Comparison of ENCODE assay signal across 9 cellular contexts in the genomic region with DNA sequence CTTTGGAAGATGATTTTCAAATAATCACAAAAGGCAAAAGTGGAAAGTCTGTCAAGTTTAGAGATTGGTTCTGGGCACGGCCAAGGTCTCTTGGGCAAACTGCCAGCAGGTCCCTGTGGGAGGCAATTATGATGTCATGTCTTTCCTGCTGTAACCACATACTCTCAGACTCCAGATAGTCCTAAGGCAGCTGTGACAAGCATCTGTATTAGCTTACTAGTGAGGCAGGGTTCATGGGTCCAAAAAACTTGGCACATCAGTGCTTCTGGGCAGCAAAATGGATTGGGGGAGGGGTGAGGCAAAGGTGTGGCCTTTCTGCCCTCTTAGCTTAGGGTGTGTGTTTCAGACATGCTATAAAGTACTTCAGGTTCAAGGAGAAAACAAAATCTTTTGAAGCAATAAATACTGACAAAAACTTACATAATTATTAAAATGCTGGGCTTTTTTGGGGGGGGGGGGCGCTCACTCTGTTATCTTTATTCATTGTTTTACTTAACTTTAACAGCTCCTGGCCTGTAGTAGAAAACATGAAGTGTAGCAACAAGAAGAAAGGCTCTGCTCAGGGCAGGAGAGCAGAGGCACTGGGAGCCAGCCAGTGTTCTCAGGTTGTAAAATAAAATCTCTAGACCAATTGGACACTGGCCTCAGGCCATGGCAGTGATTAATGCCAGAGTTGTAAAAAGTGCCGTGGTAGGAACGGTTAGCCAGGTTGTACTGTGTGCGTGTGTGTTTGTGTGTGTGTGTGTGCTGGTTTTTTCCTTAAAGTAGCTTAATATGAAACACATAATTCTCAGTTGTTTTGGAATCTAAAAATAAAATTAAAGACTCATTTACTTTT. TPM values are rescaled to one million over a fixed set of nuclear protein-coding genes. Genes with fewer than 3 reads are reported as not detected.
A peak's percentile ranks its signal among the peaks of the same experiment; 100 is the strongest.
DNase-seq lines count a peak whose midpoint lies in the region; ATAC-seq and TF ChIP-seq lines count a peak whose summit lies in the region.
"Had no signal": no experiment of that assay in that cellular context is flagged by ENCODE, and none has a peak within 500 bp of the region (broad histone marks: within the 10 kb centered on the region; RNA-seq: fewer than 3 reads in every experiment).

No MANE protein-coding gene starts in this region.

- POLR2A ChIA-PET in PC-9 (lab: Charles Lee; ENCODE audit: unreplicated experiment) = interaction anchor here (0.6 to 0.7 kb wide), 2 partner anchors 15 to 16 kb away, joined by 6 to 20 read pairs; no protein-coding TSS in a partner anchor

- TF ChIP-seq POLR2A in body of pancreas (IDR thresholded peaks at IDR 0.05) = peak in 1 of 3 donors; percentile 52
- TF ChIP-seq POLR2A in right lobe of liver (IDR thresholded peaks at IDR 0.05) = no peak

- intact Hi-C loops in PC-9 (cut with micrococcal nuclease; ENCODE audit: unreplicated experiment) (no loop called here), body of pancreas (cut with DNase I) (no loop called here), right lobe of liver (cut with DNase I) (no loop called here)

- H3K27me3 Mint-ChIP-seq in stimulated activated naive CD8-positive, alpha-beta T cell treated with anti-CD3 and anti-CD28 coated beads, Interleukin-15, amount 100 ng/mL, for 72 hours = no peaks in the 10 kb centered on the region

- ATAC-seq in GM18498 (IDR thresholded peaks at IDR 0.05; ENCODE audit: unreplicated experiment) (peak; percentile 50), body of pancreas (peak; percentile 93), right lobe of liver (peak; percentile 97 to 99 (median 98)), HG02970 (IDR thresholded peaks at IDR 0.05; ENCODE audit: low FRiP score, unreplicated experiment) (no peak)
- peak; percentile 76 for ATAC-seq in stimulated activated naive CD8-positive, alpha-beta T cell treated with anti-CD3 and anti-CD28 coated beads, Interleukin-15, amount 100 ng/mL, for 72 hours
- ATAC-seq: T-cell had no signal

- peak; percentile 71 for DNase-seq in HK-2 (ENCODE audit: unreplicated experiment)
- DNase-seq in PC-9 = peak; percentile 50 to 58
- peak; percentile 83 to 89 (median 86) for DNase-seq in body of pancreas
- DNase-seq in right lobe of liver = peak; percentile 61 to 78 (median 63)
- peak; percentile 16 to 36 for DNase-seq in stimulated activated naive CD8-positive, alpha-beta T cell treated with anti-CD3 and anti-CD28 coated beads, Interleukin-15, amount 100 ng/mL, for 72 hours

- TF ChIP-seq CTCF in PC-9 (conservative IDR thresholded peaks at IDR 0.05) = no peak
- TF ChIP-seq CTCF in body of pancreas (IDR thresholded peaks at IDR 0.05) = no peak
- no peak for TF ChIP-seq CTCF in right lobe of liver (IDR thresholded peaks at IDR 0.05)

- H3K4me3 ChIP-seq in PC-9 (no peak overlapping the region), body of pancreas (no peak overlapping the region), right lobe of liver (no peak overlapping the region)
- H3K4me3 ChIP-seq: skin epidermis had no signal

- no peaks in the 10 kb centered on the region for H3K27me3 ChIP-seq in PC-9 (ENCODE audit: insufficient read depth, low read depth)
- no peaks in the 10 kb centered on the region for H3K27me3 ChIP-seq in body of pancreas
- no peaks in the 10 kb centered on the region for H3K27me3 ChIP-seq in right lobe of liver

- peak overlapping the region; percentile 27; the same call in 1 of the 2 replicates for H3K4me2 ChIP-seq in PC-9

- WGBS in body of pancreas, 2 donors = 2 to 10% methylated on average over 5 of the region's 5 CpGs
- 3% methylated on average over 5 of the region's 5 CpGs for WGBS in right lobe of liver (ENCODE audit: insufficient coverage, low coverage, low lambda C conversion rate, missing lambda C conversion rate)

- BruUV-seq in PC-9 (replicated peaks; lab: Mats Ljungman, UMichigan) = no TSS peak

- no peak overlapping the region for H3K27ac Mint-ChIP-seq in stimulated activated naive CD8-positive, alpha-beta T cell treated with anti-CD3 and anti-CD28 coated beads, Interleukin-15, amount 100 ng/mL, for 72 hours
- H3K27ac Mint-ChIP-seq: T-cell had no signal

- no peak overlapping the region for H3K27ac ChIP-seq in PC-9
- H3K27ac ChIP-seq in body of pancreas = peak overlapping the region; percentile 61 to 73 (median 70)
- peak overlapping the region in 1 of 3 donors; percentile 1 for H3K27ac ChIP-seq in right lobe of liver

- H3K9me2 ChIP-seq in PC-9 (ENCODE audit: insufficient read depth) = no peaks in the 10 kb centered on the region

- no peaks in the 10 kb centered on the region for H3K9me3 Mint-ChIP-seq in stimulated activated naive CD8-positive, alpha-beta T cell treated with anti-CD3 and anti-CD28 coated beads, Interleukin-15, amount 100 ng/mL, for 72 hours
- H3K9me3 Mint-ChIP-seq: T-cell had no signal

- H3K4me1 ChIP-seq in PC-9 (replicated peaks; ENCODE audit: insufficient read depth) = peaks cover 14% of the 10 kb centered on the region
- peaks cover 18% of the 10 kb centered on the region for H3K4me1 ChIP-seq in body of pancreas
- H3K4me1 ChIP-seq in right lobe of liver = peaks cover 0 to 12% (median 5%) of the 10 kb centered on the region in 4 donors

- no peaks in the 10 kb centered on the region for H3K9me3 ChIP-seq in PC-9 (ENCODE audit: insufficient read depth, low read depth)
- H3K9me3 ChIP-seq in body of pancreas = no peaks in the 10 kb centered on the region
- no peaks in the 10 kb centered on the region for H3K9me3 ChIP-seq in right lobe of liver

- no peaks in the 10 kb centered on the region for H3K36me3 ChIP-seq in PC-9 (ENCODE audit: low read depth)
- no peaks in the 10 kb centered on the region for H3K36me3 ChIP-seq in body of pancreas (replicated peaks in 1 of 2; ENCODE audit: insufficient read depth in 1 of 2, low read depth in 2 of 2)
- no peaks in the 10 kb centered on the region for H3K36me3 ChIP-seq in right lobe of liver

- H3F3A ChIP-seq in PC-9 (ENCODE audit: insufficient read depth, low read depth) = peaks cover 10% of the 10 kb centered on the region; the same call in 1 of the 2 replicates

- CTCF ChIA-PET in PC-9 (lab: Charles Lee) = interaction anchor here (0.7 kb wide), 1 partner anchor 27 kb away, joined by 3 read pairs; no protein-coding TSS in a partner anchor

- no peak overlapping the region for H3K4me3 Mint-ChIP-seq in stimulated activated naive CD8-positive, alpha-beta T cell treated with anti-CD3 and anti-CD28 coated beads, Interleukin-15, amount 100 ng/mL, for 72 hours
- H3K4me3 Mint-ChIP-seq: T-cell had no signal

- H2AFZ ChIP-seq in PC-9 = no peak overlapping the region

- peaks cover 10% of the 10 kb centered on the region for H3K4me1 Mint-ChIP-seq in stimulated activated naive CD8-positive, alpha-beta T cell treated with anti-CD3 and anti-CD28 coated beads, Interleukin-15, amount 100 ng/mL, for 72 hours

- H3K79me2 ChIP-seq in PC-9 (ENCODE audit: low read depth) = no peaks in the 10 kb centered on the region

- no peaks in the 10 kb centered on the region for H4K20me1 ChIP-seq in PC-9 (ENCODE audit: insufficient read depth)

RNA-seq across cellular contexts. Expression of a gene that starts 14.3 kb away (rescaled TPM):
- total RNA-seq in PC-9 (2021) (21.2 and 26.0 TPM in 2 replicates), body of pancreas (10 to 100 TPM; 23.1 to 23.3 TPM), right lobe of liver (10 to 100 TPM in 4 of 6 experiments, 1 to 10 TPM in 2; 4.0 to 12.7 (median 11.3) TPM)

Comparison
In these comparisons a context has a peak if more than half of its experiments do, and no peak if none do; other contexts are left out.
1. DNase-seq: peak in every context shown above with its lines; median percentile 86 in body of pancreas; 71 in HK-2; 63 in right lobe of liver; 54 in PC-9; 26 in stimulated activated naive CD8-positive, alpha-beta T cell treated with anti-CD3 and anti-CD28 coated beads, Interleukin-15, amount 100 ng/mL, for 72 hours.